ENCODE assay signal across 8 cellular contexts in genomic region chr12:153080-153746, GRCh38.
A peak's percentile ranks its signal among the peaks of the same experiment; 100 is the strongest.
DNase-seq lines count a peak whose midpoint lies in the region; ATAC-seq, FAIRE-seq and TF ChIP-seq lines count a peak whose summit lies in the region.

No MANE protein-coding gene starts in this region.

- H3K4me3 ChIP-seq in NT2/D1 (ENCODE audit: insufficient read length, low read depth), result no peak overlapping the region
- no peak overlapping the region for H3K4me3 ChIP-seq in fibroblast of villous mesenchyme (ENCODE audit: low read depth, low read length)
- H3K4me3 ChIP-seq in pancreas, result no peak overlapping the region

- H3K9me3 ChIP-seq in NT2/D1 (ENCODE audit: insufficient read depth, low read length) (no peaks in the 10 kb centered on the region), pancreas (no peaks in the 10 kb centered on the region)

- DNase-seq in GM10248 (ENCODE audit: extremely low spot score) (peak; percentile 79), HT1080 (ENCODE audit: low read depth) (peak; percentile 61), NT2/D1 (ENCODE audit: low read depth, low spot score) (peak; percentile 70), activated T-cell treated with anti-CD3 and anti-CD28 coated beads for 24 hours (ENCODE audit: low read depth) (peak; percentile 44), fibroblast of villous mesenchyme (ENCODE audit: low read depth) (peak; percentile 52), pancreas (peak in 5 of 6 donors; percentile 17 to 73 (median 34))

- POLR2A ChIA-PET in GM10248 (lab: Yijun Ruan, JAX), result no interaction called here

- H3K27ac ChIP-seq in pancreas, result no peak overlapping the region

- FAIRE-seq in pancreas (lab: Jason Lieb, UNC), result no peak

- CTCF ChIA-PET in GM10248 (lab: Yijun Ruan, JAX), result interaction anchor here (1.1 to 2.2 kb wide), 7 partner anchors 9 to 1485 kb away, joined by 3 to 6 read pairs (median 4); no protein-coding TSS in a partner anchor

- ATAC-seq in pancreas (peak; percentile 31 to 89 (median 87)), GM18907 (IDR thresholded peaks at IDR 0.05; ENCODE audit: unreplicated experiment) (no peak), GM21515 (IDR thresholded peaks at IDR 0.05; ENCODE audit: unreplicated experiment) (no peak)

- H3K4me1 ChIP-seq in NT2/D1 (ENCODE audit: insufficient read depth, insufficient read length) (peaks cover 37% of the 10 kb centered on the region), pancreas (no peaks in the 10 kb centered on the region)

- H3K36me3 ChIP-seq in NT2/D1 (ENCODE audit: insufficient read depth, insufficient read length, low read length) (no peaks in the 10 kb centered on the region), pancreas (no peaks in the 10 kb centered on the region)

- peak overlapping the region; percentile 27 for H3K9ac ChIP-seq in NT2/D1 (ENCODE audit: insufficient read length, low read depth)

- H3K27me3 ChIP-seq in NT2/D1 (ENCODE audit: insufficient read depth, insufficient read length) (no peaks in the 10 kb centered on the region), pancreas (no peaks in the 10 kb centered on the region)

- TF ChIP-seq CTCF in GM10248 (IDR thresholded peaks at IDR 0.05; ENCODE audit: control extremely low read depth, extremely low read depth, low read depth, missing control alignments) (peak; percentile 83), fibroblast of villous mesenchyme (IDR thresholded peaks at IDR 0.05; ENCODE audit: insufficient read depth, low read depth, low read length) (peak; percentile 78), pancreas (IDR thresholded peaks at IDR 0.05) (peak in 2 of 4 donors; percentile 16 to 18)

- WGBS in pancreas, 2 donors, result 14 to 17% methylated on average over 11 of the region's 11 CpGs

- intact Hi-C loops in pancreas (cut with DNase I), result no loop called here

Comparison
In these comparisons a context has a peak if more than half of its experiments do, and no peak if none do; other contexts are left out.
1. ATAC-seq: peak in pancreas (4 of 4); none in GM18907 (single experiment) and GM21515 (single experiment).
2. Peak in every context shown above with its lines, with median percentiles within 50 percentile points of each other: DNase-seq.